Comparison of ENCODE assay signal across 8 cellular contexts in the genomic region with DNA sequence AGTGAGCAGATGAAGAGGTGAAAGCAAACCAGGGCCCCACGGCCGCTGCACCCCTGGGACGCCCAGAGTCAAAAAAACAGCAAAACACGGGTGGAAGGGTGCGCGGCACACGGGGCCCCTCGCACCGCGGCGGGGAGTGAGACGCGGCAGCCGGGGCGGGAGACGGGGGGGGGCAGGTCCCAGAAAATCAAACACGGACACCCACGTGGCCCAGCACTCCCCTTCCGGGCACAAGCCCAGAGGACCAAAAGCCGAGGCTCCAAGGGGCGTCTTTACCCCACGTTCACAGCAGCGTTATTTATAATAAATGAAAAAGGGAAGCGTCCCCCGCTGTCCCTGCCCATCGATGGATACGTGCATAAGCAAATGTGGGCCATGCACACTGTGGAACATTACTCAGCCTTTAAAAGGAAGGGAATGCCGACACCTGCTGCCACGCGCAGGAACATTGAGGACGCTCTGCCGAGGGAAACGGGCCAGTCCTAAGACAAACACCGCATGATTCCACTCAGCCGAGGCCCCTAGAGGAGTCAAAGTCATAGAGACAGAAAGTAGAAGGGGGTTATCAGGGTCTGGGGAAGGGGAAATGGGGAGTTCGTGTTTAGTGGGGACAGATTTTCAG. TPM values are rescaled to one million over a fixed set of nuclear protein-coding genes. Genes with fewer than 3 reads are reported as not detected.
DNase-seq lines count a peak whose midpoint lies in the region; ATAC-seq and TF ChIP-seq lines count a peak whose summit lies in the region.

No MANE protein-coding gene starts in this region.

- peak overlapping the region; percentile 64 for H3K4me3 ChIP-seq in CD8-positive, alpha-beta memory T cell (ENCODE audit: low read length)
- H3K4me3 ChIP-seq in GM23338, result peak overlapping the region; percentile 88
- peak overlapping the region; percentile 97 for H3K4me3 ChIP-seq in SU-DHL-6 (ENCODE audit: insufficient read depth, low read length, poor library complexity, severe bottlenecking)
- H3K4me3 ChIP-seq in epithelial cell of esophagus (ENCODE audit: low read length), result peak overlapping the region; percentile 92
- H3K4me3 ChIP-seq in neural cell (ENCODE audit: low read length), result peak overlapping the region; percentile 99

- TF ChIP-seq RAD21 in neural cell (conservative IDR thresholded peaks at IDR 0.05), result no peak

- 0 out of 4 replicates have a peak, but pooled peaks of 1 of the 2 experiments have one; percentile 6 for TF ChIP-seq CTCF in GM23338 (conservative IDR thresholded peaks at IDR 0.05; ENCODE audit: low read depth in 2 of 2)
- no peak for TF ChIP-seq CTCF in SU-DHL-6 (IDR thresholded peaks at IDR 0.05; ENCODE audit: insufficient read depth, low read length, poor library complexity, severe bottlenecking)
- no peak for TF ChIP-seq CTCF in epithelial cell of esophagus (IDR thresholded peaks at IDR 0.05; ENCODE audit: insufficient read depth, low read depth, low read length, missing control alignments)
- TF ChIP-seq CTCF in neural cell (IDR thresholded peaks at IDR 0.05; ENCODE audit: poor library complexity, severe bottlenecking), result no peak

- POLR2A ChIA-PET in CD8-positive, alpha-beta memory T cell (lab: Charles Lee), result no interaction called here

- peak overlapping the region; percentile 93 for H3K9ac ChIP-seq in SU-DHL-6 (ENCODE audit: low read length)
- H3K9ac ChIP-seq in neural cell (ENCODE audit: low read length), result peak overlapping the region; percentile 83

- H3K4me2 ChIP-seq in GM23338, result peak overlapping the region; percentile 99
- H3K4me2 ChIP-seq in SU-DHL-6 (ENCODE audit: low read depth, low read length, poor library complexity, severe bottlenecking), result peak overlapping the region; percentile 90
- H3K4me2 ChIP-seq in neural cell (ENCODE audit: low read length), result peak overlapping the region; percentile 48

- H3K79me2 ChIP-seq in GM23338 (replicated peaks; ENCODE audit: insufficient read depth) (peaks cover 31% of the 10 kb centered on the region), SU-DHL-6 (ENCODE audit: insufficient read depth, low read length) (peaks cover 19% of the 10 kb centered on the region), neural cell (replicated peaks; ENCODE audit: insufficient read depth, low read length) (peaks cover 23% of the 10 kb centered on the region)

- CTCF ChIA-PET in CD8-positive, alpha-beta memory T cell (lab: Charles Lee), result no interaction called here

- peaks cover 25 to 41% (median 31%) of the 10 kb centered on the region in 3 donors for H3K4me1 Mint-ChIP-seq in CD8-positive, alpha-beta memory T cell
- H3K4me1 Mint-ChIP-seq in GM23338, result peaks cover 42% of the 10 kb centered on the region

- no peaks in the 10 kb centered on the region for H3F3A ChIP-seq in GM23338 (replicated peaks; ENCODE audit: low read depth)
- H3F3A ChIP-seq in SU-DHL-6 (ENCODE audit: insufficient read depth), result no peaks in the 10 kb centered on the region
- H3F3A ChIP-seq in neural cell (ENCODE audit: insufficient read depth, low read length, poor library complexity, severe bottlenecking), result no peaks in the 10 kb centered on the region

- no peak for DNase-seq in CD8-positive, alpha-beta memory T cell
- DNase-seq in GM23338 (ENCODE audit: low spot score) (no peak), epithelial cell of esophagus (ENCODE audit: low read depth) (no peak), DMS 273 (lab: John Stamatoyannopoulos, UW; ENCODE audit: unreplicated experiment) (no peak), NCI-H1105 treated with DMSO at 0.1 percent for 48 hours (lab: John Stamatoyannopoulos, UW) (no peak)

- H2AFZ ChIP-seq in GM23338, result peak overlapping the region; percentile 98
- H2AFZ ChIP-seq in SU-DHL-6 (ENCODE audit: low read depth, low read length, severe bottlenecking), result peak overlapping the region; percentile 95
- H2AFZ ChIP-seq in neural cell (ENCODE audit: low read depth, low read length), result peak overlapping the region; percentile 93

- H3K27ac ChIP-seq in CD8-positive, alpha-beta memory T cell (ENCODE audit: low read depth, low read length), result peak overlapping the region; percentile 51
- H3K27ac ChIP-seq in GM23338 (ENCODE audit: low read depth) (no peak overlapping the region), SU-DHL-6 (ENCODE audit: low read depth, low read length) (no peak overlapping the region), neural cell (ENCODE audit: low read length) (no peak overlapping the region)

- peaks cover 15% of the 10 kb centered on the region for H4K20me1 ChIP-seq in GM23338 (replicated peaks; ENCODE audit: insufficient read depth)
- H4K20me1 ChIP-seq in SU-DHL-6 (ENCODE audit: low read depth, low read length), result no peaks in the 10 kb centered on the region
- H4K20me1 ChIP-seq in neural cell (ENCODE audit: insufficient read depth), result no peaks in the 10 kb centered on the region

- no peak for TF ChIP-seq EP300 in neural cell (conservative IDR thresholded peaks at IDR 0.05; ENCODE audit: poor library complexity, severe bottlenecking)

- no peaks in the 10 kb centered on the region for H3K9me3 Mint-ChIP-seq in CD8-positive, alpha-beta memory T cell
- H3K9me3 Mint-ChIP-seq in GM23338, result peaks cover 4% of the 10 kb centered on the region; the same call in 1 of the 3 replicates

- H3K27me3 Mint-ChIP-seq in CD8-positive, alpha-beta memory T cell, result no peaks in the 10 kb centered on the region
- peaks cover 14% of the 10 kb centered on the region for H3K27me3 Mint-ChIP-seq in GM23338 (ENCODE audit: insufficient read depth, low read depth, poor library complexity)

- peak overlapping the region; percentile 19 to 96 (median 81) for H3K27ac Mint-ChIP-seq in CD8-positive, alpha-beta memory T cell
- H3K27ac Mint-ChIP-seq in GM23338, result no peak overlapping the region

- H3K4me1 ChIP-seq in CD8-positive, alpha-beta memory T cell (ENCODE audit: insufficient read depth, low read length), result peaks cover 20% of the 10 kb centered on the region
- H3K4me1 ChIP-seq in GM23338 (ENCODE audit: insufficient read depth), result peaks cover 16% of the 10 kb centered on the region

- ATAC-seq in GM23338, result no peak
- ATAC-seq in HG03469 (IDR thresholded peaks at IDR 0.05; ENCODE audit: unreplicated experiment), result no peak

- no peaks in the 10 kb centered on the region for H3K27me3 ChIP-seq in CD8-positive, alpha-beta memory T cell (ENCODE audit: insufficient read depth, low read length, poor library complexity, severe bottlenecking)
- H3K27me3 ChIP-seq in GM23338 (ENCODE audit: insufficient read depth) (no peaks in the 10 kb centered on the region), SU-DHL-6 (ENCODE audit: low read length) (no peaks in the 10 kb centered on the region), neural cell (ENCODE audit: insufficient read depth, low read depth, low read length) (no peaks in the 10 kb centered on the region)

- H3K4me3 Mint-ChIP-seq in CD8-positive, alpha-beta memory T cell, result peak overlapping the region; percentile 85 to 97 (median 91)
- peak overlapping the region; percentile 98 for H3K4me3 Mint-ChIP-seq in GM23338

- no peaks in the 10 kb centered on the region for H3K9me2 ChIP-seq in GM23338 (ENCODE audit: insufficient read depth)
- H3K9me2 ChIP-seq in SU-DHL-6 (replicated peaks; ENCODE audit: insufficient read depth, low read length), result no peaks in the 10 kb centered on the region
- no peaks in the 10 kb centered on the region for H3K9me2 ChIP-seq in neural cell (ENCODE audit: insufficient read depth, low read length)

- peaks cover 0 to 32% (median 7%) of the 10 kb centered on the region in 3 donors for H3K36me3 Mint-ChIP-seq in CD8-positive, alpha-beta memory T cell
- H3K36me3 Mint-ChIP-seq in GM23338 (ENCODE audit: low read depth), result peaks cover 31% of the 10 kb centered on the region

- H3K36me3 ChIP-seq in CD8-positive, alpha-beta memory T cell (ENCODE audit: insufficient read depth, low read length), result peaks cover 12% of the 10 kb centered on the region
- H3K36me3 ChIP-seq in GM23338 (ENCODE audit: insufficient read depth) (peaks cover 17% of the 10 kb centered on the region), SU-DHL-6 (ENCODE audit: low read length) (no peaks in the 10 kb centered on the region), neural cell (ENCODE audit: insufficient read depth, low read length) (no peaks in the 10 kb centered on the region)

- H3K9me3 ChIP-seq in CD8-positive, alpha-beta memory T cell (ENCODE audit: low read length), result no peaks in the 10 kb centered on the region
- H3K9me3 ChIP-seq in SU-DHL-6 (ENCODE audit: insufficient read depth, low read length), result no peaks in the 10 kb centered on the region
- H3K9me3 ChIP-seq in neural cell (ENCODE audit: low read length), result no peaks in the 10 kb centered on the region

TF ChIP-seq in GM23338, 12 proteins besides CTCF, POLR2A, EP300 and RAD21 (continues in another document):
- no peak for TF ChIP-seq EZH2phosphoT487 (IDR thresholded peaks at IDR 0.05; ENCODE audit: unreplicated experiment)

TF ChIP-seq in neural cell, 6 proteins besides CTCF, POLR2A, EP300 and RAD21 (continues in another document):
- no peak for TF ChIP-seq MXI1 (conservative IDR thresholded peaks at IDR 0.05; ENCODE audit: poor library complexity, severe bottlenecking)
- TF ChIP-seq EZH2 (IDR thresholded peaks at IDR 0.05; ENCODE audit: borderline replicate concordance, insufficient read depth, low read length, poor library complexity, severe bottlenecking), result no peak
- TF ChIP-seq SMC3 (conservative IDR thresholded peaks at IDR 0.05; ENCODE audit: poor library complexity), result no peak
- no peak for TF ChIP-seq POLR2AphosphoS5 (IDR thresholded peaks at IDR 0.05)

RNA-seq across cellular contexts. Expression of a gene that starts 0.7 kb away (rescaled TPM):
- total RNA-seq in CD8-positive, alpha-beta memory T cell, result 100 to 1,000 TPM; 186 to 189 TPM
- 331 TPM for polyA plus RNA-seq in CD8-positive, alpha-beta memory T cell
- total RNA-seq in GM23338 (2014; rRNA removed; shearing (Covaris generic)), result 91.7 and 160 TPM in 2 replicates
- polyA plus RNA-seq in GM23338 (2016; fragmentation: Nextera tagmentation; extraction: Ambion mirVana) (629 and 651 TPM in 2 replicates), neural cell (295 and 359 TPM in 2 replicates)
- polyA minus RNA-seq in neural cell, result 48.0 and 50.1 TPM in 2 replicates

RNA-seq across cellular contexts. Expression of a gene that starts 3.7 kb away (rescaled TPM):
- not detected for total RNA-seq in CD8-positive, alpha-beta memory T cell
- polyA plus RNA-seq in CD8-positive, alpha-beta memory T cell, result not detected
- total RNA-seq in GM23338 (2014; rRNA removed; shearing (Covaris generic)), result not detected in 2 replicates
- polyA plus RNA-seq in GM23338 (2016; fragmentation: Nextera tagmentation; extraction: Ambion mirVana) (0.40 TPM in 1 of 2 replicates, not detected in the other), neural cell (not detected in 2 replicates)
- polyA minus RNA-seq in neural cell, result not detected in 2 replicates

Comparison
In these comparisons a context has a peak if more than half of its experiments do, and no peak if none do; other contexts are left out.
1. H3K4me2 ChIP-seq: peak in every context shown above with its lines; median percentile 99 in GM23338; 90 in SU-DHL-6; 48 in neural cell.